In genomic region chr5:158590936-158591863, GRCh38 we compare ENCODE assay signal across 11 cellular contexts.
DNase-seq lines count a peak whose midpoint lies in the region; ATAC-seq and TF ChIP-seq lines count a peak whose summit lies in the region.
"Had no signal": no experiment of that assay in that cellular context is flagged by ENCODE, and none has a peak within 500 bp of the region (broad histone marks: within the 10 kb centered on the region; RNA-seq: fewer than 3 reads in every experiment).

No MANE protein-coding gene starts in this region.

- intact Hi-C loops in left ventricle myocardium superior (cut with micrococcal nuclease): no loop called here
- intact Hi-C loops in thyroid gland (cut with DNase I): no loop called here
- intact Hi-C loops in natural killer cell (cut with micrococcal nuclease): no loop called here

- H3K4me3 Mint-ChIP-seq in natural killer cell: no peak overlapping the region
- H3K4me3 Mint-ChIP-seq: dendritic cell treated with granulocyte-macrophage colony-stimulating factor and Interleukin-4, amounts not matched to agents 40 ng/mL and 50 ng/mL, for 4 days had no signal

- no peaks in the 10 kb centered on the region for H3K36me3 Mint-ChIP-seq in natural killer cell

- no peak overlapping the region for H3K27ac Mint-ChIP-seq in natural killer cell
- H3K27ac Mint-ChIP-seq: dendritic cell treated with granulocyte-macrophage colony-stimulating factor and Interleukin-4, amounts not matched to agents 40 ng/mL and 50 ng/mL, for 4 days had no signal

- H3K4me3 ChIP-seq in SK-N-MC: peak overlapping the region; percentile 37; the same call in 1 of the 2 replicates
- H3K4me3 ChIP-seq in thyroid gland (replicated peaks in 1 of 3): no peak overlapping the region
- H3K4me3 ChIP-seq: A549 had no signal

- H3K27ac ChIP-seq in SK-N-MC: peak overlapping the region; percentile 26; the same call in 1 of the 2 replicates
- H3K27ac ChIP-seq in thyroid gland: peak overlapping the region in 2 of 3 donors; percentile 33 to 54
- H3K27ac ChIP-seq in substantia nigra (ENCODE audit: low read depth, low read length, poor library complexity, severe bottlenecking): no peak overlapping the region
- H3K27ac ChIP-seq: A549 had no signal

- DNase-seq in NCI-H2171 treated with DMSO at 0.1 percent for 48 hours (lab: John Stamatoyannopoulos, UW): peak; percentile 19
- DNase-seq in NCI-H2171 (lab: John Stamatoyannopoulos, UW): no peak
- DNase-seq in SK-N-MC (ENCODE audit: low read depth, low spot score): no peak
- no peak for DNase-seq in left ventricle myocardium superior
- DNase-seq in thyroid gland: peak; percentile 48 to 58
- DNase-seq in natural killer cell: no peak
- no peak for DNase-seq in SIG-M5 treated with dmso at 0.1 percent for 504 hours (lab: John Stamatoyannopoulos, UW; ENCODE audit: unreplicated experiment)
- DNase-seq in substantia nigra (lab: John Stamatoyannopoulos, UW): no peak
- DNase-seq: activated CD8-positive, alpha-beta memory T cell treated with anti-CD3 and anti-CD28 coated beads, Interleukin-2, amount 50 U/mL, for 4 hours had no signal

- no peak for TF ChIP-seq POLR2A in thyroid gland (IDR thresholded peaks at IDR 0.05)

- no peaks in the 10 kb centered on the region for H3K27me3 ChIP-seq in thyroid gland

- H3K4me1 ChIP-seq in thyroid gland: peaks cover 3 to 11% of the 10 kb centered on the region in 2 donors
- H3K4me1 ChIP-seq: A549 had no signal

- peaks cover 0 to 1% of the 10 kb centered on the region in 2 donors for H3K4me1 Mint-ChIP-seq in natural killer cell

- H3K9me3 ChIP-seq in SK-N-MC (ENCODE audit: low read depth, low read length) (no peaks in the 10 kb centered on the region), thyroid gland (no peaks in the 10 kb centered on the region)
- H3K9me3 ChIP-seq: A549 had no signal

- peaks cover 0 to 1% of the 10 kb centered on the region in 2 donors for H3K27me3 Mint-ChIP-seq in natural killer cell (ENCODE audit: low read depth in 2 of 2)

- H3K36me3 ChIP-seq in SK-N-MC (ENCODE audit: insufficient read depth, low read length) (no peaks in the 10 kb centered on the region), thyroid gland (no peaks in the 10 kb centered on the region)

- TF ChIP-seq CTCF in thyroid gland (IDR thresholded peaks at IDR 0.05): no peak
- TF ChIP-seq CTCF in natural killer cell (IDR thresholded peaks at IDR 0.05): no peak

- 17 to 19% methylated on average over 7 of the region's 7 CpGs for WGBS in thyroid gland, 2 donors

- ATAC-seq in left ventricle myocardium superior (peak; percentile 41), natural killer cell (no peak)
- ATAC-seq: A549 had no signal

- H3K9ac ChIP-seq in SK-N-MC (ENCODE audit: insufficient read length): no peak overlapping the region

- H3K9me3 Mint-ChIP-seq in natural killer cell: peaks cover 0 to under 1% of the 10 kb centered on the region in 2 donors
- H3K9me3 Mint-ChIP-seq: dendritic cell treated with granulocyte-macrophage colony-stimulating factor and Interleukin-4, amounts not matched to agents 40 ng/mL and 50 ng/mL, for 4 days had no signal

Comparison
In these comparisons a context has a peak if more than half of its experiments do, and no peak if none do; other contexts are left out.
1. DNase-seq: peak in NCI-H2171 treated with DMSO at 0.1 percent for 48 hours (single experiment) and thyroid gland (2 of 2); none in NCI-H2171 (single experiment), SK-N-MC (single experiment), left ventricle myocardium superior (single experiment), natural killer cell (single experiment), SIG-M5 treated with dmso at 0.1 percent for 504 hours (single experiment) and substantia nigra (0 of 49).